23 cellular contexts compared by ENCODE assay signal in genomic region chr2:176732780-176733179, GRCh38.
"Had no signal": no experiment of that assay in that cellular context is flagged by ENCODE, and none has a peak within 500 bp of the region (broad histone marks: within the 10 kb centered on the region; RNA-seq: fewer than 3 reads in every experiment).

No MANE protein-coding gene starts in this region.

- H3K9me3 Mint-ChIP-seq: mesothelial cell of epicardium, naive B cell had no signal

- H3K9me3 ChIP-seq: esophagus muscularis mucosa, gastroesophageal sphincter, heart right ventricle, left lung, lower lobe of right lung, mucosa of descending colon had no signal

- H3K4me1 Mint-ChIP-seq: mesothelial cell of epicardium, naive B cell had no signal

- H3K36me3 ChIP-seq: esophagus muscularis mucosa, gastroesophageal sphincter, heart right ventricle, left lung, lower lobe of right lung had no signal

- H3K27me3 ChIP-seq: esophagus muscularis mucosa, foreskin keratinocyte, gastroesophageal sphincter, heart right ventricle, left lung had no signal

- H3K27ac ChIP-seq: coronary artery, dorsolateral prefrontal cortex, esophagus muscularis mucosa, foreskin keratinocyte, gastroesophageal sphincter, heart right ventricle, left lung, lower lobe of right lung had no signal

- H3K27ac Mint-ChIP-seq: mesothelial cell of epicardium, naive B cell had no signal

- H3K4me1 ChIP-seq: foreskin keratinocyte, left lung had no signal

- ATAC-seq: foreskin keratinocyte, gastroesophageal sphincter, heart right ventricle, left cardiac atrium, left lung, left ventricle myocardium superior, lower lobe of right lung, mucosa of descending colon had no signal

- H3K4me3 ChIP-seq: coronary artery, dorsolateral prefrontal cortex, esophagus muscularis mucosa, gastroesophageal sphincter, heart right ventricle, left lung, lower lobe of right lung, mucosa of descending colon had no signal

- DNase-seq: dermis blood vessel endothelial cell; dorsolateral prefrontal cortex; effector CD4-positive, alpha-beta T cell; effector memory CD4-positive, alpha-beta T cell; foreskin keratinocyte; heart right ventricle; hippocampal formation; left cardiac atrium; left lung; left ventricle myocardium superior; lower lobe of right lung; mesenchymal stem cell; mucosa of descending colon; naive B cell had no signal

- H3K36me3 Mint-ChIP-seq: naive B cell had no signal

- H3K4me3 Mint-ChIP-seq: mesothelial cell of epicardium, naive B cell had no signal

- FAIRE-seq: colon, endothelial cell of umbilical vein, frontal cortex, islet of Langerhans, keratinocyte had no signal
